Comparison of ENCODE assay signal across 16 cellular contexts in the genomic region with DNA sequence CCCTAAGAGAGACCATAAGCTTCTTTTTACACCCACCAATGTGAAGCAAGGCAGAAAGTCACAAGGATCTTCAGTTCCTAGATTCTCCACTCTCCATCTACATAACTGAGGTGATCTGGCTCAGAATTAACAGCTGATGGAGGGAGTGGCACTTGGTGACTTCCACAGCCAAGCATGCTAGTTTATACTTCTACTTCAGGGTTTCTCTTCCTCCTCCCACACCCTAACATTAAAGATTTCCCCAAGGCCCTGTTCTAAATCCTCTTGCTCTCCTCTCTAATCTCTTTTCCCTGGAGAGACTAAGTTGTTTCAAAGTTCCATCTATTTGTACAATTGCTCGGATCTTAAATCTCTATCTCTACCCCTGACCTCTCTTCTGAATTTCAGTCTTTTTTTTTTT.
"Had no signal": no experiment of that assay in that cellular context is flagged by ENCODE, and none has a peak within 500 bp of the region (broad histone marks: within the 10 kb centered on the region; RNA-seq: fewer than 3 reads in every experiment).

No MANE protein-coding gene starts in this region.

- FAIRE-seq: frontal cortex, keratinocyte had no signal

- H3K4me1 Mint-ChIP-seq: activated CD4-positive, alpha-beta memory T cell treated with anti-CD3 and anti-CD28 coated beads, Interleukin-2, amount 10 ng/mL, durations not matched to agents 7 days and 5 days had no signal

- H3K27ac ChIP-seq: cardiac muscle cell, left ventricle myocardium inferior, right atrium auricular region, spleen, suprapubic skin, upper lobe of left lung had no signal

- H3K27ac Mint-ChIP-seq: activated CD4-positive, alpha-beta memory T cell treated with anti-CD3 and anti-CD28 coated beads, Interleukin-2, amount 10 ng/mL, durations not matched to agents 7 days and 5 days; activated T-helper 1 cell treated with anti-CD3 and anti-CD28 coated beads, Interleukin-12 subunit alpha, Interleukin-12 subunit beta, Interleukin-2, Interleukin-4 antibody, amounts not matched to agents 30 ng/mL and 10 ng/mL and 1 ng/mL, durations not matched to agents 14 hours and 24 hours and 36 hours had no signal

- H3K36me3 ChIP-seq: cardiac muscle cell, left ventricle myocardium inferior, right atrium auricular region, suprapubic skin, upper lobe of left lung had no signal

- H3K4me3 Mint-ChIP-seq: activated CD4-positive, alpha-beta memory T cell treated with anti-CD3 and anti-CD28 coated beads, Interleukin-2, amount 10 ng/mL, durations not matched to agents 7 days and 5 days; activated T-helper 1 cell treated with anti-CD3 and anti-CD28 coated beads, Interleukin-12 subunit alpha, Interleukin-12 subunit beta, Interleukin-2, Interleukin-4 antibody, amounts not matched to agents 30 ng/mL and 10 ng/mL and 1 ng/mL, durations not matched to agents 14 hours and 24 hours and 36 hours; naive thymus-derived CD4-positive, alpha-beta T cell had no signal

- H3K4me1 ChIP-seq: left ventricle myocardium inferior, right atrium auricular region, spleen, suprapubic skin, upper lobe of left lung had no signal

- ATAC-seq: naive thymus-derived CD4-positive, alpha-beta T cell had no signal

- H3K27me3 ChIP-seq: cardiac muscle cell, right atrium auricular region, spleen, suprapubic skin, upper lobe of left lung had no signal

- H3K9me3 ChIP-seq: left ventricle myocardium inferior, right atrium auricular region, spleen, suprapubic skin, upper lobe of left lung had no signal

- H3K27me3 Mint-ChIP-seq: activated CD4-positive, alpha-beta memory T cell treated with anti-CD3 and anti-CD28 coated beads, Interleukin-2, amount 10 ng/mL, durations not matched to agents 7 days and 5 days; naive thymus-derived CD4-positive, alpha-beta T cell had no signal

- H3K9me3 Mint-ChIP-seq: activated CD4-positive, alpha-beta memory T cell treated with anti-CD3 and anti-CD28 coated beads, Interleukin-2, amount 10 ng/mL, durations not matched to agents 7 days and 5 days; activated T-helper 1 cell treated with anti-CD3 and anti-CD28 coated beads, Interleukin-12 subunit alpha, Interleukin-12 subunit beta, Interleukin-2, Interleukin-4 antibody, amounts not matched to agents 30 ng/mL and 10 ng/mL and 1 ng/mL, durations not matched to agents 14 hours and 24 hours and 36 hours had no signal

- H3K4me3 ChIP-seq: cardiac muscle cell, left ventricle myocardium inferior, right atrium auricular region, spleen, suprapubic skin, upper lobe of left lung had no signal

- DNase-seq: activated CD4-positive, alpha-beta memory T cell treated with anti-CD3 and anti-CD28 coated beads, Interleukin-2, amount 10 ng/mL, durations not matched to agents 7 days and 5 days; activated CD8-positive, alpha-beta memory T cell treated with anti-CD3 and anti-CD28 coated beads, Interleukin-2, amount 50 U/mL, for 4 hours; activated naive CD4-positive, alpha-beta T cell treated with Interleukin-2 at 50 U/mL for 16 hours; left ventricle myocardium inferior; naive thymus-derived CD4-positive, alpha-beta T cell; nucleus accumbens; spleen; stimulated activated CD4-positive, alpha-beta T cell treated with anti-CD3 and anti-CD28 coated beads, Interleukin-1b, Interleukin-23, amount 100 ng/mL, for 48 hours; stimulated activated naive CD4-positive, alpha-beta T cell; upper lobe of left lung had no signal
